11 cellular contexts compared by ENCODE assay signal in the genomic region with DNA sequence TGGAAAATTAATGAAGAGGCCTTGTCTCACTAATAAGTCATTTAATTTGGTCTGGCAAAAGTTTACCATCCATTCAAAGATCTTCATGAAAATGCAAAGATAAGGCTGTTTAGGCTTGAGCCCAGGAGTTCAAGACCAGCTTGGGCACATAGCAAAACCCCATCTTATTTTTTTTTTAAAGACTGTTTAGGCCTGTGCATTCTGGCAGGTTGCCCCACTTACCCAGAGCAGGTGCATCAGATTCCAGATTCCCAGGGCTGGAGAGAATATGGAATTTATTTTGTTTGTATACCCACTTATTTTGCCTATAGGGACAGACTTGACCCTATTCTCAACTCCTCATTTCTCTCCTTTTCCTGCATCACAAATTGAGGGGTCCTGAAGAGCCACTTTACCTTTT. TPM values are rescaled to one million over a fixed set of nuclear protein-coding genes. Genes with fewer than 3 reads are reported as not detected.
DNase-seq lines count a peak whose midpoint lies in the region; ATAC-seq and TF ChIP-seq lines count a peak whose summit lies in the region.
"Had no signal": no experiment of that assay in that cellular context is flagged by ENCODE, and none has a peak within 500 bp of the region (broad histone marks: within the 10 kb centered on the region; RNA-seq: fewer than 3 reads in every experiment).

No MANE protein-coding gene starts in this region.

- H3K4me2 ChIP-seq in BLaER1 (peak overlapping the region; percentile 95), GM23338 (no peak overlapping the region)

- H3K9me3 ChIP-seq in BLaER1, result no peaks in the 10 kb centered on the region
- no peaks in the 10 kb centered on the region for H3K9me3 ChIP-seq in duodenal mucosa (ENCODE audit: control insufficient read depth in 1 of 2, low read length in 2 of 2)
- H3K9me3 ChIP-seq: MG63 had no signal

- H3K79me2 ChIP-seq in GM23338 (replicated peaks; ENCODE audit: insufficient read depth), result peaks cover 94% of the 10 kb centered on the region

- DNase-seq in NCI-H1105 treated with DMSO at 0.1 percent for 48 hours (lab: John Stamatoyannopoulos, UW) (peak; percentile 58), osteocyte (ENCODE audit: extremely low spot score, unreplicated experiment) (no peak), GM23338 (ENCODE audit: low spot score) (no peak), foreskin fibroblast (no peak)
- no peak for DNase-seq in stimulated activated naive CD4-positive, alpha-beta T cell treated with Interleukin-2 at 50 U/mL for 16 hours (lab: John Stamatoyannopoulos, UW)
- DNase-seq: activated naive CD4-positive, alpha-beta T cell treated with anti-CD3 and anti-CD28 coated beads for 36 hours; endodermal cell had no signal

- H4K20me1 ChIP-seq in BLaER1, result peaks cover 100% of the 10 kb centered on the region
- peaks cover 19% of the 10 kb centered on the region for H4K20me1 ChIP-seq in GM23338 (replicated peaks; ENCODE audit: insufficient read depth)

- H3K27me3 ChIP-seq in BLaER1 (peaks cover 12% of the 10 kb centered on the region; the same call in 1 of the 2 replicates), duodenal mucosa (ENCODE audit: control insufficient read depth in 1 of 2, insufficient read depth in 2 of 2, low read length in 2 of 2) (no peaks in the 10 kb centered on the region), GM23338 (ENCODE audit: insufficient read depth) (peaks cover 26% of the 10 kb centered on the region)
- H3K27me3 ChIP-seq: MG63 had no signal

- H3K36me3 Mint-ChIP-seq in osteocyte (ENCODE audit: unreplicated experiment) (peaks cover 27% of the 10 kb centered on the region), GM23338 (ENCODE audit: low read depth) (peaks cover 30% of the 10 kb centered on the region)

- H3K9me3 Mint-ChIP-seq in osteocyte (ENCODE audit: unreplicated experiment), result no peaks in the 10 kb centered on the region
- peaks cover 6% of the 10 kb centered on the region; the same call in 2 of the 3 replicates for H3K9me3 Mint-ChIP-seq in GM23338
- H3K9me3 Mint-ChIP-seq: activated naive CD4-positive, alpha-beta T cell treated with anti-CD3 and anti-CD28 coated beads for 36 hours; endodermal cell had no signal

- H3K27me3 Mint-ChIP-seq in osteocyte (ENCODE audit: unreplicated experiment), result no peaks in the 10 kb centered on the region
- H3K27me3 Mint-ChIP-seq in GM23338 (ENCODE audit: insufficient read depth, low read depth, poor library complexity), result peaks cover 17% of the 10 kb centered on the region

- no peaks in the 10 kb centered on the region for H3F3A ChIP-seq in GM23338 (replicated peaks; ENCODE audit: low read depth)

- peaks cover 58% of the 10 kb centered on the region for H3K4me1 ChIP-seq in BLaER1
- H3K4me1 ChIP-seq in duodenal mucosa (ENCODE audit: control insufficient read depth in 1 of 2, insufficient read depth in 2 of 2, low read length in 2 of 2), result peaks cover 39 to 43% of the 10 kb centered on the region in 2 donors
- H3K4me1 ChIP-seq in GM23338 (ENCODE audit: insufficient read depth), result peaks cover 32% of the 10 kb centered on the region

- H3K36me3 ChIP-seq in BLaER1 (peaks cover 59% of the 10 kb centered on the region), duodenal mucosa (ENCODE audit: control insufficient read depth in 1 of 2, insufficient read depth in 2 of 2, low read length in 2 of 2) (peaks cover 21 to 30% of the 10 kb centered on the region in 2 donors), GM23338 (ENCODE audit: insufficient read depth) (no peaks in the 10 kb centered on the region; the same call in 1 of the 2 replicates)

- H3K4me1 Mint-ChIP-seq in osteocyte (ENCODE audit: unreplicated experiment) (peaks cover 54% of the 10 kb centered on the region), GM23338 (peaks cover 35% of the 10 kb centered on the region)

- no peaks in the 10 kb centered on the region for H3K9me2 ChIP-seq in GM23338 (ENCODE audit: insufficient read depth)

- H3K27ac ChIP-seq in BLaER1 (0 out of 2 replicates have a peak overlapping the region, but pooled peaks have one; percentile 10), duodenal mucosa (ENCODE audit: low read depth, low read length) (peak overlapping the region; percentile 5), GM23338 (ENCODE audit: low read depth) (no peak overlapping the region)

- H3K9ac ChIP-seq in BLaER1, result no peak overlapping the region
- no peak overlapping the region for H3K9ac ChIP-seq in duodenal mucosa (ENCODE audit: low read depth in 1 of 2, low read length in 2 of 2)

- H3K4me3 Mint-ChIP-seq in osteocyte (ENCODE audit: unreplicated experiment) (peak overlapping the region; percentile 46), GM23338 (no peak overlapping the region)
- H3K4me3 Mint-ChIP-seq: activated naive CD4-positive, alpha-beta T cell treated with anti-CD3 and anti-CD28 coated beads for 36 hours; endodermal cell had no signal

- no peak overlapping the region for H3K4me3 ChIP-seq in BLaER1
- peak overlapping the region in 1 of 2 donors; percentile 8 for H3K4me3 ChIP-seq in duodenal mucosa (ENCODE audit: low read depth in 1 of 2, low read length in 2 of 2)
- no peak overlapping the region for H3K4me3 ChIP-seq in GM23338
- no peak overlapping the region for H3K4me3 ChIP-seq in foreskin fibroblast (ENCODE audit: low read depth in 1 of 2, low read length in 2 of 2)
- H3K4me3 ChIP-seq: MG63 had no signal

- no peak for TF ChIP-seq CTCF in osteocyte (IDR thresholded peaks at IDR 0.05)
- no peak for TF ChIP-seq CTCF in GM23338 (conservative IDR thresholded peaks at IDR 0.05; ENCODE audit: low read depth in 2 of 2)
- no peak for TF ChIP-seq CTCF in foreskin fibroblast (IDR thresholded peaks at IDR 0.05; ENCODE audit: low read depth, low read length)

- H3K27ac Mint-ChIP-seq in osteocyte (ENCODE audit: unreplicated experiment) (peak overlapping the region; percentile 87), GM23338 (no peak overlapping the region)
- H3K27ac Mint-ChIP-seq: activated naive CD4-positive, alpha-beta T cell treated with anti-CD3 and anti-CD28 coated beads for 36 hours; endodermal cell had no signal

- ATAC-seq in GM23338, result no peak
- no peak for ATAC-seq in HG02678 (IDR thresholded peaks at IDR 0.05; ENCODE audit: unreplicated experiment)

- no peak overlapping the region for H2AFZ ChIP-seq in GM23338

TF ChIP-seq in GM23338, 12 proteins besides CTCF, POLR2A, EP300 and RAD21:
- TF ChIP-seq REST (IDR thresholded peaks at IDR 0.05; ENCODE audit: unreplicated experiment) (no peak), NANOG (IDR thresholded peaks at IDR 0.05; ENCODE audit: borderline replicate concordance) (no peak), STAT1 (IDR thresholded peaks at IDR 0.05; ENCODE audit: unreplicated experiment) (no peak), ZNF331 (CRISPR knock-in tag; IDR thresholded peaks at IDR 0.05; ENCODE audit: low read depth) (no peak), ETS1 (IDR thresholded peaks at IDR 0.05) (no peak)

RNA-seq across cellular contexts. Expression of gene FOXO3, which starts 5.7 kb away (rescaled TPM):
- 60.3 and 62.9 TPM in 2 replicates for total RNA-seq in osteocyte
- 20.2 and 20.4 TPM in 2 replicates for total RNA-seq in GM23338 (2014; rRNA removed; shearing (Covaris generic))
- polyA plus RNA-seq in GM23338 (2016; fragmentation: Nextera tagmentation; extraction: Ambion mirVana), result 9.1 and 9.8 TPM in 2 replicates
